1 cellular context compared by ENCODE assay signal in the genomic region with DNA sequence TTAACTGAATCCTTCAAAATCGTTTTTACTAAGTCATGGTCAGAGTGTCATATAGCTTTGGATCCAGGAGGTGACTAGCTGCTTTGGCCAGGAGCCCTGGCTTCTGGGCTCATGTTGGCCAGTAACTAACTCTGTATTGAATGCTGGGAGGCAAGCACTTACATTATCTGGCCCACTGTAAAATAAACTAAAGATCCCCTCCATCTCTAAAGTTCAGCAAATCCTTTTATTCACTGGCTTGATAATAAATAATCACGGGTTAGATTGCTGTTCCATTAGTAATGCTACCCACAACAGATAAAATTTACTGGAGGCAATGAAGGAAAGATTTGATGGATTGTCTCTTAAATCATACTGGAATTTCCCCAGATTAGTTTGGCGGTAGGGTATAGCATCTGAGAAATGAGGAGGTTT.
TF ChIP-seq lines count a peak whose summit lies in the region.

No MANE protein-coding gene starts in this region.

TF ChIP-seq in SK-N-SH treated with all-trans-retinoic acid at 6 μM for 48 hours, 23 proteins besides CTCF, POLR2A, EP300 and RAD21 (continued from another document):
- TF ChIP-seq BACH2 (CRISPR knock-in tag; IDR thresholded peaks at IDR 0.05; ENCODE audit: borderline replicate concordance) (no peak), ZFP3 (CRISPR knock-in tag; IDR thresholded peaks at IDR 0.05) (peak; percentile 36; the same call in 1 of the 2 replicates), ZNF565 (CRISPR knock-in tag; conservative IDR thresholded peaks at IDR 0.05; ENCODE audit: low read depth) (no peak), PPARA (CRISPR knock-in tag; IDR thresholded peaks at IDR 0.05; ENCODE audit: borderline replicate concordance) (no peak), RARB (CRISPR knock-in tag; IDR thresholded peaks at IDR 0.05) (no peak), TOX (CRISPR knock-in tag; IDR thresholded peaks at IDR 0.05; ENCODE audit: borderline replicate concordance) (no peak), ESRRG (CRISPR knock-in tag; IDR thresholded peaks at IDR 0.05) (no peak), ZNF8 (CRISPR knock-in tag; IDR thresholded peaks at IDR 0.05) (no peak), CSDC2 (CRISPR knock-in tag; IDR thresholded peaks at IDR 0.05) (no peak)
- TF ChIP-seq, protein P1, sequence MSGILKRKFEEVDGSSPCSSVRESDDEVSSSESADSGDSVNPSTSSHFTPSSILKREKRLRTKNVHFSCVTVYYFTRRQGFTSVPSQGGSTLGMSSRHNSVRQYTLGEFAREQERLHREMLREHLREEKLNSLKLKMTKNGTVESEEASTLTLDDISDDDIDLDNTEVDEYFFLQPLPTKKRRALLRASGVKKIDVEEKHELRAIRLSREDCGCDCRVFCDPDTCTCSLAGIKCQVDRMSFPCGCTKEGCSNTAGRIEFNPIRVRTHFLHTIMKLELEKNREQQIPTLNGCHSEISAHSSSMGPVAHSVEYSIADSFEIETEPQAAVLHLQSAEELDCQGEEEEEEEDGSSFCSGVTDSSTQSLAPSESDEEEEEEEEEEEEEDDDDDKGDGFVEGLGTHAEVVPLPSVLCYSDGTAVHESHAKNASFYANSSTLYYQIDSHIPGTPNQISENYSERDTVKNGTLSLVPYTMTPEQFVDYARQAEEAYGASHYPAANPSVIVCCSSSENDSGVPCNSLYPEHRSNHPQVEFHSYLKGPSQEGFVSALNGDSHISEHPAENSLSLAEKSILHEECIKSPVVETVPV (CRISPR knock-in tag; IDR thresholded peaks at IDR 0.05), result no peak
- TF ChIP-seq, protein P2, sequence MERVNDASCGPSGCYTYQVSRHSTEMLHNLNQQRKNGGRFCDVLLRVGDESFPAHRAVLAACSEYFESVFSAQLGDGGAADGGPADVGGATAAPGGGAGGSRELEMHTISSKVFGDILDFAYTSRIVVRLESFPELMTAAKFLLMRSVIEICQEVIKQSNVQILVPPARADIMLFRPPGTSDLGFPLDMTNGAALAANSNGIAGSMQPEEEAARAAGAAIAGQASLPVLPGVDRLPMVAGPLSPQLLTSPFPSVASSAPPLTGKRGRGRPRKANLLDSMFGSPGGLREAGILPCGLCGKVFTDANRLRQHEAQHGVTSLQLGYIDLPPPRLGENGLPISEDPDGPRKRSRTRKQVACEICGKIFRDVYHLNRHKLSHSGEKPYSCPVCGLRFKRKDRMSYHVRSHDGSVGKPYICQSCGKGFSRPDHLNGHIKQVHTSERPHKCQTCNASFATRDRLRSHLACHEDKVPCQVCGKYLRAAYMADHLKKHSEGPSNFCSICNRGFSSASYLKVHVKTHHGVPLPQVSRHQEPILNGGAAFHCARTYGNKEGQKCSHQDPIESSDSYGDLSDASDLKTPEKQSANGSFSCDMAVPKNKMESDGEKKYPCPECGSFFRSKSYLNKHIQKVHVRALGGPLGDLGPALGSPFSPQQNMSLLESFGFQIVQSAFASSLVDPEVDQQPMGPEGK (CRISPR knock-in tag; IDR thresholded peaks at IDR 0.05; ENCODE audit: borderline replicate concordance), result peak; percentile 77; the same call in 1 of the 2 replicates
TF ChIP-seq in SK-N-SH treated with all-trans-retinoic acid at 6 μM for 48 hours: peak in this region for 3.
